Comparison of ENCODE assay signal across 8 cellular contexts in the genomic region with DNA sequence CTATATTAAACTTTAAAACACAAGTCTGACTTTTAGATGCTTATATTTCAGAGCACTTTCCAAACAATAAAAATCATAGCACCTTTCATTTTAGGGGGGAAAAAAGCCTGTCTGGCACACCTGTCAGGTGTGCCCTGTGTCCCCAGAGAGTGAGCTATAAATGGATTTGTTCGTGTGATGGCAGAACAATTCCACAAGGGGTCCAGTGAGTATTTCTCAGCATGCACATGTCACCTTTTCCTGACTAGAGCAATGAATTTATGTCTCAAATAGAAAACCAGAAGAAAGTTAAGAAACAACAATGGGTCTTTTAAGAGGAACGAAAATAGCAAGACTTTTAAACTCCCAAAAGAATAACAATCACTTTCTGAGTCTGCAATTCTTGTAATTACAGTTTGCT. TPM values are rescaled to one million over a fixed set of nuclear protein-coding genes. Genes with fewer than 3 reads are reported as not detected.
DNase-seq lines count a peak whose midpoint lies in the region; ATAC-seq and TF ChIP-seq lines count a peak whose summit lies in the region.

No MANE protein-coding gene starts in this region.

- H2AFZ ChIP-seq in OCI-LY1 (ENCODE audit: low read length): no peak overlapping the region

- H3K9me3 Mint-ChIP-seq in activated naive CD8-positive, alpha-beta T cell treated with anti-CD3 and anti-CD28 coated beads for 36 hours: peaks cover 1% of the 10 kb centered on the region

- no peaks in the 10 kb centered on the region for H3K27me3 Mint-ChIP-seq in activated naive CD8-positive, alpha-beta T cell treated with anti-CD3 and anti-CD28 coated beads for 36 hours

- POLR2A ChIA-PET in HEK293T (lab: Yijun Ruan, JAX): no interaction called here

- DNase-seq in ELF-1 (ENCODE audit: low read depth, low spot score) (peak; percentile 3), HEK293T (ENCODE audit: extremely low spot score) (peak; percentile 39), kidney glomerular epithelial cell (lab: John Stamatoyannopoulos, UW) (peak; percentile 7), ureter (ENCODE audit: low spot score) (no peak), activated gamma-delta T cell treated with Interleukin-2 at 50 U/mL for 16 hours (no peak)
- DNase-seq in activated naive CD8-positive, alpha-beta T cell treated with anti-CD3 and anti-CD28 coated beads for 36 hours: no peak

- no peaks in the 10 kb centered on the region for H3K27me3 ChIP-seq in OCI-LY1 (ENCODE audit: insufficient read depth, low read length)

- no peaks in the 10 kb centered on the region for H3K36me3 ChIP-seq in OCI-LY1 (ENCODE audit: insufficient read depth, low read length)

- no peak overlapping the region for H3K27ac ChIP-seq in OCI-LY1 (ENCODE audit: low read depth, low read length, poor library complexity, severe bottlenecking)

- H3K27ac Mint-ChIP-seq in activated naive CD8-positive, alpha-beta T cell treated with anti-CD3 and anti-CD28 coated beads for 36 hours: no peak overlapping the region

- no peaks in the 10 kb centered on the region for H3K9me2 ChIP-seq in OCI-LY1 (ENCODE audit: low read depth, low read length)

- no peak overlapping the region for H3K4me3 Mint-ChIP-seq in activated naive CD8-positive, alpha-beta T cell treated with anti-CD3 and anti-CD28 coated beads for 36 hours

- H3K4me3 ChIP-seq in OCI-LY1 (ENCODE audit: low read depth, low read length, poor library complexity, severe bottlenecking): no peak overlapping the region

- H3K9me3 ChIP-seq in OCI-LY1 (ENCODE audit: low read length): no peaks in the 10 kb centered on the region

- no peaks in the 10 kb centered on the region for H3K36me3 Mint-ChIP-seq in activated naive CD8-positive, alpha-beta T cell treated with anti-CD3 and anti-CD28 coated beads for 36 hours

- no peaks in the 10 kb centered on the region for H3K4me1 Mint-ChIP-seq in activated naive CD8-positive, alpha-beta T cell treated with anti-CD3 and anti-CD28 coated beads for 36 hours

- CTCF ChIA-PET in HEK293T (lab: Yijun Ruan, JAX): no interaction called here

- no peak overlapping the region for H3K9ac ChIP-seq in OCI-LY1 (ENCODE audit: low read length)

- no peak for ATAC-seq in HG03460 (IDR thresholded peaks at IDR 0.05; ENCODE audit: unreplicated experiment)

- no peak overlapping the region for H3K4me2 ChIP-seq in OCI-LY1 (ENCODE audit: low read length)

- no peaks in the 10 kb centered on the region for H3K4me1 ChIP-seq in OCI-LY1 (ENCODE audit: insufficient read depth, low read length, severe bottlenecking)

- no peaks in the 10 kb centered on the region for H3F3A ChIP-seq in OCI-LY1 (ENCODE audit: insufficient read depth, low read length)

- no peaks in the 10 kb centered on the region for H4K20me1 ChIP-seq in OCI-LY1 (ENCODE audit: insufficient read depth, low read length)

- no peaks in the 10 kb centered on the region for H3K79me2 ChIP-seq in OCI-LY1 (ENCODE audit: insufficient read depth, low read length)

- peak; percentile 37 for TF ChIP-seq CTCF in OCI-LY1 (IDR thresholded peaks at IDR 0.05; ENCODE audit: low read length)

TF ChIP-seq in HEK293T, 16 proteins besides CTCF, POLR2A, EP300 and RAD21:
- TF ChIP-seq FOXK2 (IDR thresholded peaks at IDR 0.05) (no peak), ARNT (IDR thresholded peaks at IDR 0.05) (no peak)

RNA-seq across cellular contexts. Expression of gene ACVR1C, which starts 55.9 kb away (rescaled TPM):
- 0.81 TPM for total RNA-seq in ureter
- 1 to 10 TPM in 1 of 2 experiments, under 1 TPM in 1; 0.99 to 1.0 TPM for total RNA-seq in activated naive CD8-positive, alpha-beta T cell treated with anti-CD3 and anti-CD28 coated beads for 36 hours

Comparison
In these comparisons a context has a peak if more than half of its experiments do, and no peak if none do; other contexts are left out.
1. DNase-seq: peak in ELF-1 (single experiment), HEK293T (single experiment) and kidney glomerular epithelial cell (single experiment); none in ureter (single experiment), activated gamma-delta T cell treated with Interleukin-2 at 50 U/mL for 16 hours (single experiment) and activated naive CD8-positive, alpha-beta T cell treated with anti-CD3 and anti-CD28 coated beads for 36 hours (single experiment).